In the genomic region with DNA sequence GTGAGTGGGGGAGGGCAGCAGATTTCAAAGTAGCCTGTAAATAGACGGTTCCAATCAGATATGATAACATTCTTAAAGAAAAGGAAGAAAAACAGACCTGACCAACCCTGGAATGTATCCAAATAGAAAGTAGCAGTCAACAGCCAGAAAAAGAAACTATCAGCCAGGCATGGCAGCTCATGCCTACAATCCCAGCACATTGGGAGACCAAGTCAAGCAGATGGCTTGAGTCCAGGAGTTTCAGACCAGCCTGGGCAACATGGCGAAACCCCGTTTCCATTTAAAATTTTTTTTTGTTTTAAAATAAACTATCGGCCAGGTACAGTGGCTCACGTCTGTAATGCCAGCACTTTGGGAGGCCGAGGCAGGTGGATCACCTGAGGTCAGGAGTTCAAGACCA, we compare ENCODE assay signal across 31 cellular contexts.
"Had no signal": no experiment of that assay in that cellular context is flagged by ENCODE, and none has a peak within 500 bp of the region (broad histone marks: within the 10 kb centered on the region; RNA-seq: fewer than 3 reads in every experiment).

No MANE protein-coding gene starts in this region.

- DNase-seq: activated B cell treated with CpG ODN at 0.5 μM for 24 hours; activated CD4-positive, alpha-beta memory T cell treated with anti-CD3 and anti-CD28 coated beads for 36 hours; activated CD4-positive, alpha-beta T cell treated with anti-CD3 and anti-CD28 coated beads for 4 hours; activated CD4-positive, alpha-beta T cell treated with anti-CD3 and anti-CD28 coated beads, Interleukin-2, amount 10 ng/mL, durations not matched to agents 24 days and 14 days; activated CD4-positive, alpha-beta T cell treated with anti-CD3 and anti-CD28 coated beads, Interleukin-2, amount 50 U/mL, for 1 hour; activated CD4-positive, alpha-beta T cell treated with anti-CD3 and anti-CD28 coated beads, Interleukin-2, amount 50 U/mL, for 4 hours; activated CD4-positive, CD25-positive, alpha-beta regulatory T cell treated with anti-CD3 and anti-CD28 coated beads, Interleukin-2, amount 50 U/mL, for 72 hours; activated CD8-positive, alpha-beta memory T cell treated with anti-CD3 and anti-CD28 coated beads, Interleukin-2, amount 50 U/mL, for 4 hours; activated CD8-positive, alpha-beta T cell treated with anti-CD3 and anti-CD28 coated beads for 36 hours; activated effector memory CD4-positive, alpha-beta T cell treated with Interleukin-2 at 50 U/mL for 16 hours; activated gamma-delta T cell; activated naive CD4-positive, alpha-beta T cell treated with anti-CD3 and anti-CD28 coated beads, Interleukin-2, amount 10 ng/mL, durations not matched to agents 7 days and 5 days; activated naive CD4-positive, alpha-beta T cell treated with Interleukin-2 at 50 U/mL for 16 hours; activated naive CD8-positive, alpha-beta T cell treated with anti-CD3 and anti-CD28 coated beads, Interleukin-2, amount 10 ng/mL, durations not matched to agents 7 days and 5 days; activated naive CD8-positive, alpha-beta T cell treated with anti-CD3 and anti-CD28 coated beads, Interleukin-2, amount 50 U/mL, for 24 hours; activated T-cell treated with anti-CD3 and anti-CD28 coated beads for 4 hours; activated T-cell treated with anti-CD3 and anti-CD28 coated beads, Interleukin-2, amount 50 U/mL, for 1 hour; activated T-cell treated with anti-CD3 and anti-CD28 coated beads, Interleukin-2, amount 50 U/mL, for 4 hours; activated T-cell treated with anti-CD3 and anti-CD28 coated beads, Interleukin-2, amount 50 U/mL, for 72 hours; amniotic stem cell; aorta; body of pancreas; brain microvascular endothelial cell; central memory CD4-positive, alpha-beta T cell; T-helper 1 cell; T-helper 2 cell; T-helper 9 cell had no signal

- H3K36me3 ChIP-seq: brain microvascular endothelial cell, breast epithelium had no signal

- ATAC-seq: activated CD8-positive, alpha-beta T cell treated with anti-CD3 and anti-CD28 coated beads for 36 hours; activated naive CD8-positive, alpha-beta T cell treated with anti-CD3 and anti-CD28 coated beads, Interleukin-2, amount 50 U/mL, for 24 hours; activated T-cell treated with anti-CD3 and anti-CD28 coated beads, Interleukin-2, amount 50 U/mL, for 4 hours; activated T-cell treated with anti-CD3 and anti-CD28 coated beads, Interleukin-2, amount 50 U/mL, for 72 hours; activated T-helper 17 cell treated with anti-CD3 and anti-CD28 coated beads, Interleukin-2, amount 50 U/mL, for 72 hours; body of pancreas had no signal

- FAIRE-seq: TTC549 had no signal

- H3K27ac ChIP-seq: body of pancreas, brain microvascular endothelial cell, breast epithelium, VCaP had no signal

- H3K4me3 ChIP-seq: body of pancreas, breast epithelium had no signal

- H3K4me1 ChIP-seq: body of pancreas, breast epithelium had no signal

- H3K9me3 ChIP-seq: body of pancreas, breast epithelium had no signal

- H3K27me3 ChIP-seq: body of pancreas, brain microvascular endothelial cell, breast epithelium had no signal
